8 cellular contexts compared by ENCODE assay signal in the genomic region with DNA sequence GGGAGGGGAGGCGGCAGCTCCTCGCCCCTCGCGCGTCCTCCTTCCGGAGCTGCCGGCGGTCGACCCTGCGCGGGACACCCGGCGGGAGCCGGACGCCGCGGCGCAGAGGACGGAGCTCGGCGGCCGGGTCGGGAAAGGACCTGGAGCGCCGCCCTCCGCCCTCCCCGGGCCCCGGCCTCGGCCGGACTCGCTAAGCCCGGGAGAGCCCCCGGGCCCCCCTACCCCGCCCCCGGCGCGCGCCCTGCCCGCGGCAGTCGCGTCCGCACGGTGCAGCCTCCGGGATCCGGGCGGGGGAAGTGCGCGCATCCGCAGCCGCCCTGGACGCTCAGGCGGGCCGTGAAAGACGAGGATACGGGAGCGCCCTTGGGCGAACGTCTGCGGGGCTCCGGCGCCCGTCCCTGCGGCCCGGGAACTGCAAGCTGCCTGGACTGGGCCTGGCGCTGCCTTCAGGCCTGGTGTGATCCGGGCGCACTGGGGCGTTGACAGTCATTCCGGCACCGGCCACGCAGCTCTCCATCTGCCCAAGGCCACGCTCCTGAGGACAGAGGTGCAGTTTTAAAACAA. TPM values are rescaled to one million over a fixed set of nuclear protein-coding genes. Genes with fewer than 3 reads are reported as not detected.
A peak's percentile ranks its signal among the peaks of the same experiment; 100 is the strongest.
DNase-seq lines count a peak whose midpoint lies in the region; ATAC-seq and TF ChIP-seq lines count a peak whose summit lies in the region.

No MANE protein-coding gene starts in this region.

- H3K4me3 ChIP-seq in HCT116 (replicated peaks in 1 of 2; ENCODE audit: low read depth in 1 of 2, low read length in 2 of 2) (peak overlapping the region; percentile 66 to 78), ascending aorta (peak overlapping the region; percentile 91 to 94), iPS-15b (ENCODE audit: low read depth, low read length) (peak overlapping the region; percentile 37), smooth muscle cell (peak overlapping the region; percentile 67)

- no peaks in the 10 kb centered on the region for H4K20me1 ChIP-seq in HCT116 (ENCODE audit: insufficient read depth)
- H4K20me1 ChIP-seq in smooth muscle cell (ENCODE audit: low read depth): peaks cover 35% of the 10 kb centered on the region

- intact Hi-C loops in HCT116 (cut with micrococcal nuclease) (no loop called here), ascending aorta (cut with DNase I) (loop anchor here (1.0 to 2.0 kb wide), 2 partner anchors 14 to 43 kb away; no protein-coding TSS in a partner anchor)

- POLR2A ChIA-PET in HCT116 (lab: Charles Lee): no interaction called here

- H3K9me2 ChIP-seq in HCT116 (ENCODE audit: insufficient read depth): no peaks in the 10 kb centered on the region

- H3K9me3 ChIP-seq in HCT116 (ENCODE audit: control insufficient read depth in 1 of 2, insufficient read depth in 1 of 2, low read depth in 1 of 2, low read length in 2 of 2): no peaks in the 10 kb centered on the region
- H3K9me3 ChIP-seq in ascending aorta: no peaks in the 10 kb centered on the region
- H3K9me3 ChIP-seq in iPS-15b (ENCODE audit: control insufficient read depth, insufficient read depth, low read length): no peaks in the 10 kb centered on the region
- no peaks in the 10 kb centered on the region for H3K9me3 ChIP-seq in smooth muscle cell (replicated peaks; ENCODE audit: low read depth)

- CTCF ChIA-PET in HCT116 (lab: Charles Lee): no interaction called here

- H3K79me2 ChIP-seq in HCT116 (ENCODE audit: insufficient read depth, low read length) (peaks cover 41% of the 10 kb centered on the region), smooth muscle cell (ENCODE audit: low read depth) (peaks cover 40% of the 10 kb centered on the region)

- H2AFZ ChIP-seq in HCT116 (ENCODE audit: low read depth, low read length, poor library complexity, severe bottlenecking): no peak overlapping the region
- peak overlapping the region; percentile 58 for H2AFZ ChIP-seq in smooth muscle cell (ENCODE audit: low read depth)

- TF ChIP-seq POLR2A in HCT116 (IDR thresholded peaks at IDR 0.05; ENCODE audit: borderline replicate concordance, extremely low read depth, insufficient read depth, insufficient read length): no peak

- no peaks in the 10 kb centered on the region for H3F3A ChIP-seq in smooth muscle cell (ENCODE audit: low read depth)

- peak; percentile 37 for ATAC-seq in HCT116

- no TSS peak for BruUV-seq in HCT116 (replicated peaks; lab: Mats Ljungman, UMichigan)

- DNase-seq in 8988T: peak; percentile 91
- no peak for DNase-seq in HCT116 (ENCODE audit: low read depth, low spot score)
- no peak for DNase-seq in ascending aorta (ENCODE audit: low spot score in 2 of 2)
- no peak for DNase-seq in smooth muscle cell (lab: John Stamatoyannopoulos, UW; ENCODE audit: unreplicated experiment)
- no peak for DNase-seq in occipital lobe (lab: John Stamatoyannopoulos, UW)
- DNase-seq in central memory CD4-positive, alpha-beta T cell: no peak
- no peak for DNase-seq in NCI-H226

- peaks cover 34 to 48% of the 10 kb centered on the region in 2 experiments for H3K4me1 ChIP-seq in HCT116 (ENCODE audit: control insufficient read depth in 1 of 2, insufficient read depth in 2 of 2, low read length in 2 of 2)
- peaks cover 20 to 39% of the 10 kb centered on the region in 2 donors for H3K4me1 ChIP-seq in ascending aorta
- peaks cover 2% of the 10 kb centered on the region for H3K4me1 ChIP-seq in iPS-15b (ENCODE audit: control insufficient read depth, insufficient read depth, low read length)
- peaks cover 23% of the 10 kb centered on the region for H3K4me1 ChIP-seq in smooth muscle cell (ENCODE audit: low read depth)

- TF ChIP-seq CTCF in HCT116 (IDR thresholded peaks at IDR 0.05 in 2 of 3, conservative IDR thresholded peaks at IDR 0.05 in 1 of 3; ENCODE audit: borderline replicate concordance in 1 of 3, insufficient read depth in 1 of 3, low read depth in 2 of 3, low read length in 2 of 3) (no peak), ascending aorta (IDR thresholded peaks at IDR 0.05) (no peak), smooth muscle cell (IDR thresholded peaks at IDR 0.05; ENCODE audit: borderline replicate concordance, insufficient read depth, poor library complexity, severe bottlenecking) (no peak)

- no peak for TF ChIP-seq RAD21 in HCT116 (IDR thresholded peaks at IDR 0.05; ENCODE audit: low read depth)

- 28% methylated on average over 10 of the region's 73 CpGs for WGBS in smooth muscle cell (ENCODE audit: low lambda C conversion rate)

- RAD21 ChIA-PET in HCT116 (lab: Charles Lee; ENCODE audit: low non-redundant PET in 1 of 2, low total read pairs in 2 of 2, uncharacterized antibody in 2 of 2, unreplicated experiment in 2 of 2): no interaction called here

- H3K27ac ChIP-seq in HCT116 (ENCODE audit: low read depth, low read length) (peak overlapping the region; percentile 97), ascending aorta (peak overlapping the region; percentile 88 to 98), smooth muscle cell (ENCODE audit: low read depth) (no peak overlapping the region)

- H3K9ac ChIP-seq in HCT116 (ENCODE audit: low read length) (peak overlapping the region; percentile 61), iPS-15b (ENCODE audit: low read depth, low read length) (no peak overlapping the region), smooth muscle cell (ENCODE audit: low read depth) (no peak overlapping the region)

- H3K36me3 ChIP-seq in HCT116 (ENCODE audit: control insufficient read depth in 1 of 2, insufficient read depth in 2 of 2, low read length in 2 of 2) (0 out of 4 replicates have a peak, but pooled peaks cover 0 to 7% of the 10 kb centered on the region in 2 experiments), ascending aorta (no peaks in the 10 kb centered on the region), iPS-15b (ENCODE audit: control insufficient read depth, insufficient read depth, low read length) (no peaks in the 10 kb centered on the region), smooth muscle cell (ENCODE audit: low read depth) (no peaks in the 10 kb centered on the region)

- H3K4me2 ChIP-seq in HCT116 (ENCODE audit: low read length) (peak overlapping the region; percentile 80), smooth muscle cell (peak overlapping the region; percentile 93)

- H3K27me3 ChIP-seq in HCT116 (ENCODE audit: insufficient read depth, low read length) (no peaks in the 10 kb centered on the region), ascending aorta (no peaks in the 10 kb centered on the region), iPS-15b (ENCODE audit: control insufficient read depth, insufficient read depth, low read length) (peaks cover 18% of the 10 kb centered on the region), smooth muscle cell (ENCODE audit: low read depth) (no peaks in the 10 kb centered on the region)

TF ChIP-seq in HCT116, 20 proteins besides CTCF, POLR2A, EP300 and RAD21:
- TF ChIP-seq POLR2AphosphoS5 (IDR thresholded peaks at IDR 0.05; ENCODE audit: low read depth, low read length): no peak

RNA-seq across cellular contexts. Expression of a gene that starts 0.5 kb away (rescaled TPM):
- total RNA-seq in HCT116 (2021; ENCODE audit: unreplicated experiment): 27.8 TPM
- polyA plus RNA-seq in HCT116 (2012): 11.2 and 11.3 TPM in 2 replicates
- total RNA-seq in ascending aorta: 72.2 TPM
- 6.9 and 8.8 TPM in 2 replicates for total RNA-seq in smooth muscle cell
- polyA plus RNA-seq in smooth muscle cell: 5.4 and 6.7 TPM in 2 replicates
- 5.9 TPM for total RNA-seq in occipital lobe

RNA-seq across cellular contexts. Expression of a gene that starts 23.1 kb away (rescaled TPM):
- total RNA-seq in HCT116 (2021; ENCODE audit: unreplicated experiment): 37.5 TPM
- 22.1 and 22.3 TPM in 2 replicates for polyA plus RNA-seq in HCT116 (2012)
- total RNA-seq in ascending aorta: 80.3 TPM
- 13.0 and 26.7 TPM in 2 replicates for total RNA-seq in smooth muscle cell
- polyA plus RNA-seq in smooth muscle cell: 38.2 and 41.5 TPM in 2 replicates
- total RNA-seq in occipital lobe: 26.4 TPM

Comparison
In these comparisons a context has a peak if more than half of its experiments do, and no peak if none do; other contexts are left out.
1. H3K4me3 ChIP-seq: peak in every context shown above with its lines; median percentile 92 in ascending aorta; 72 in HCT116; 67 in smooth muscle cell; 37 in iPS-15b.